Comparison of ENCODE assay signal across 1 cellular context in the genomic region with DNA sequence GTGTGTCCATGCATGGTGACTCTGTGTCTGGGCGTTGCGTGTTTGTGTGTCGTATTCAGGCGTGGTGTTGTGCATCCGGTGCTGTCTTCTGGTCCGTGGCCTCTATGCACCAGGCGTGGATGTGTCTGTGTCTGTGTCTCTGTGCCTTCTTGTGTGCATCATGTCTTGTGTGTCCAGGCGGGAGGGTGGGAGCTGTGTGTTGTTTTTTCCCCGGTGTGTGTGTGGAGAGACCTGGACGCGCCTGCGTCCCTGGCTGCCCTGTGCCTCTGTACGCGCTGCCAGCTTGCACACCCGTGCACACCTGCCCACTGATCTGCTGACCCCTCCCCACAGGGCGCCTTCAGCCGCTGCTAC.
TF ChIP-seq lines count a peak whose summit lies in the region.

No MANE protein-coding gene starts in this region.

TF ChIP-seq in A549, 52 proteins besides CTCF, POLR2A, EP300 and RAD21:
- TF ChIP-seq HMGXB4 (CRISPR knock-in tag; IDR thresholded peaks at IDR 0.05; ENCODE audit: borderline replicate concordance) (no peak), HEYL (CRISPR knock-in tag; IDR thresholded peaks at IDR 0.05) (no peak), RNF2 (IDR thresholded peaks at IDR 0.05; ENCODE audit: borderline replicate concordance, low read depth) (no peak), ZNF302 (CRISPR knock-in tag; IDR thresholded peaks at IDR 0.05) (no peak), ESRRA (IDR thresholded peaks at IDR 0.05; ENCODE audit: borderline replicate concordance, low read length) (no peak), EHMT2 (IDR thresholded peaks at IDR 0.05; ENCODE audit: low read depth) (no peak), ATOH8 (CRISPR knock-in tag; IDR thresholded peaks at IDR 0.05; ENCODE audit: low read depth) (no peak), FOSL2 (IDR thresholded peaks at IDR 0.05) (no peak), FOSL2 (CRISPR knock-in tag; IDR thresholded peaks at IDR 0.05) (no peak), HOXB13 (CRISPR knock-in tag; IDR thresholded peaks at IDR 0.05; ENCODE audit: low read depth) (no peak), SREBF2 (IDR thresholded peaks at IDR 0.05) (no peak), HOXA7 (CRISPR knock-in tag; IDR thresholded peaks at IDR 0.05) (no peak), HOXB5 (CRISPR knock-in tag; IDR thresholded peaks at IDR 0.05) (no peak), NPAS2 (CRISPR knock-in tag; IDR thresholded peaks at IDR 0.05; ENCODE audit: borderline replicate concordance) (no peak), MYC (IDR thresholded peaks at IDR 0.05; ENCODE audit: borderline replicate concordance, low read length) (no peak)
- TF ChIP-seq, protein P1, sequence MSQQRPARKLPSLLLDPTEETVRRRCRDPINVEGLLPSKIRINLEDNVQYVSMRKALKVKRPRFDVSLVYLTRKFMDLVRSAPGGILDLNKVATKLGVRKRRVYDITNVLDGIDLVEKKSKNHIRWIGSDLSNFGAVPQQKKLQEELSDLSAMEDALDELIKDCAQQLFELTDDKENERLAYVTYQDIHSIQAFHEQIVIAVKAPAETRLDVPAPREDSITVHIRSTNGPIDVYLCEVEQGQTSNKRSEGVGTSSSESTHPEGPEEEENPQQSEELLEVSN (IDR thresholded peaks at IDR 0.05; ENCODE audit: borderline replicate concordance, low read depth): no peak
